13 cellular contexts compared by ENCODE assay signal in the genomic region with DNA sequence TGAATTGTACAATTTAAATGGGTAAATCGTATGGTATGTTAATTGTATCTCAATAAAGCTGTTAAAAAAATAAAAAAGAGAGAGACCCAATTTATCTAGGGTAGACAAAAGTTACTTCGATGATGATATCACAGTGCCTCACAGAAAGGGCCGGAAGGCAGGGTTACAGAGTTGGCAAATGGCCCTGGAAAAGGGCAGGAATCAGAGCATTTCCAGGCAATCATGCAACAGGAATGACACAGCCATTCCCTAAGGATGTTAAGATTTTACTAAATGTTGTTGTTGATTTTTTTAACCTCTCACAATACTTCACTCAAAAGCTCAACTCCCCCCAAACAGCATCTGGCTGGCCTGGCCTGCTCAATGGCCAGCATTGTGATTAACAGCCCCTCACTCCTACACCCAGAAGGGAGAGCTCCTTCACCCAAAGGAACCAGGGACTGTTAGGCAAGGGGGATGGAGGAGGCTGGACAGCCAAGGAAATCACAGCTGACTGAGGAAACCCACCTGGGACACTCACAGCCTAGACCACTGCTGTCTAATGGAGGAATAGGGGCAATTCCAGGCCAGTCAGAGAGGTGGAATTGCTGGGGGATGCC. TPM values are rescaled to one million over a fixed set of nuclear protein-coding genes. Genes with fewer than 3 reads are reported as not detected.
DNase-seq lines count a peak whose midpoint lies in the region; ATAC-seq, FAIRE-seq and TF ChIP-seq lines count a peak whose summit lies in the region.
"Had no signal": no experiment of that assay in that cellular context is flagged by ENCODE, and none has a peak within 500 bp of the region (broad histone marks: within the 10 kb centered on the region; RNA-seq: fewer than 3 reads in every experiment).

No MANE protein-coding gene starts in this region.

- peaks cover 2% of the 10 kb centered on the region for H3K36me3 ChIP-seq in brain microvascular endothelial cell (replicated peaks)
- no peaks in the 10 kb centered on the region for H3K36me3 ChIP-seq in kidney (ENCODE audit: control insufficient read depth in 1 of 2, insufficient read depth in 2 of 2, low read length in 2 of 2)
- H3K36me3 ChIP-seq in tibial artery: peaks cover 0 to 6% (median 5%) of the 10 kb centered on the region in 3 donors
- H3K36me3 ChIP-seq: WERI-Rb-1 had no signal

- DNase-seq in activated T-cell treated with anti-CD3 and anti-CD28 coated beads, Interleukin-2, amount 50 U/mL, for 72 hours: no peak
- DNase-seq in activated T-cell treated with anti-CD3 and anti-CD28 coated beads, Interleukin-2, amount 50 U/mL, for 48 hours: no peak
- DNase-seq in brain microvascular endothelial cell (peak; percentile 49), kidney (peak; percentile 79), tibial artery (peak in 1 of 2 donors; percentile 73), cerebellar cortex (ENCODE audit: low spot score) (no peak), amygdala (lab: John Stamatoyannopoulos, UW) (no peak)
- DNase-seq: NCI-H69, WERI-Rb-1 had no signal

- peaks cover 2 to 14% of the 10 kb centered on the region in 2 donors for H3K36me3 Mint-ChIP-seq in activated T-cell treated with anti-CD3 and anti-CD28 coated beads, Interleukin-2, amount 50 U/mL, for 72 hours (ENCODE audit: insufficient read depth in 2 of 2)

- H3K9me3 Mint-ChIP-seq in activated T-cell treated with anti-CD3 and anti-CD28 coated beads, Interleukin-2, amount 50 U/mL, for 72 hours: peaks cover 1 to 2% of the 10 kb centered on the region in 2 donors
- H3K9me3 Mint-ChIP-seq: central memory CD8-positive, alpha-beta T cell had no signal

- H3K27me3 ChIP-seq in brain microvascular endothelial cell (replicated peaks) (no peaks in the 10 kb centered on the region), tibial artery (no peaks in the 10 kb centered on the region)
- H3K27me3 ChIP-seq: BLaER1 had no signal

- H3K9me3 ChIP-seq in kidney (ENCODE audit: control insufficient read depth in 1 of 2, low read length in 2 of 2) (no peaks in the 10 kb centered on the region), tibial artery (no peaks in the 10 kb centered on the region)
- H3K9me3 ChIP-seq: BLaER1 had no signal

- no peak overlapping the region for H3K4me3 ChIP-seq in brain microvascular endothelial cell (ENCODE audit: low read depth, low read length)
- H3K4me3 ChIP-seq in kidney (ENCODE audit: low read length in 2 of 2): no peak overlapping the region
- no peak overlapping the region for H3K4me3 ChIP-seq in tibial artery
- H3K4me3 ChIP-seq: BLaER1 had no signal

- in situ Hi-C loops in brain microvascular endothelial cell (cut with HindIII; ENCODE audit: low pct_ligation_motif_present, low sequenced_read_pairs): no loop called here

- H3K4me3 Mint-ChIP-seq in activated T-cell treated with anti-CD3 and anti-CD28 coated beads, Interleukin-2, amount 50 U/mL, for 72 hours: no peak overlapping the region
- H3K4me3 Mint-ChIP-seq: central memory CD8-positive, alpha-beta T cell had no signal

- peaks cover 17 to 18% of the 10 kb centered on the region in 2 donors for H3K4me1 ChIP-seq in kidney (ENCODE audit: control insufficient read depth in 1 of 2, insufficient read depth in 1 of 2, low read depth in 1 of 2, low read length in 2 of 2)
- H3K4me1 ChIP-seq in tibial artery: peaks cover 0 to 33% (median 17%) of the 10 kb centered on the region in 4 donors

- TF ChIP-seq CTCF in brain microvascular endothelial cell (IDR thresholded peaks at IDR 0.05; ENCODE audit: low read depth, low read length, missing control alignments): no peak
- no peak for TF ChIP-seq CTCF in kidney (IDR thresholded peaks at IDR 0.05; ENCODE audit: borderline replicate concordance, extremely low read depth, insufficient read depth)
- no peak for TF ChIP-seq CTCF in tibial artery (IDR thresholded peaks at IDR 0.05)

- H3K4me1 Mint-ChIP-seq in activated T-cell treated with anti-CD3 and anti-CD28 coated beads, Interleukin-2, amount 50 U/mL, for 72 hours (ENCODE audit: low read depth): peaks cover 35% of the 10 kb centered on the region

- no peaks in the 10 kb centered on the region for H3K27me3 Mint-ChIP-seq in activated T-cell treated with anti-CD3 and anti-CD28 coated beads, Interleukin-2, amount 50 U/mL, for 72 hours (ENCODE audit: low read depth)
- H3K27me3 Mint-ChIP-seq: central memory CD8-positive, alpha-beta T cell had no signal

- H3K27ac Mint-ChIP-seq in activated T-cell treated with anti-CD3 and anti-CD28 coated beads, Interleukin-2, amount 50 U/mL, for 72 hours: peak overlapping the region; percentile 49

- H3K27ac ChIP-seq in brain microvascular endothelial cell (no peak overlapping the region), kidney (ENCODE audit: low read depth in 2 of 2, low read length in 2 of 2) (peak overlapping the region; percentile 68 to 80), tibial artery (peak overlapping the region; percentile 49 to 56)
- H3K27ac ChIP-seq: BLaER1, WERI-Rb-1 had no signal

- no peak for FAIRE-seq in kidney (lab: Jason Lieb, UNC)

- no peak overlapping the region for H3K9ac ChIP-seq in kidney (ENCODE audit: low read length in 2 of 2)
- H3K9ac ChIP-seq: BLaER1 had no signal

- no peak for ATAC-seq in activated T-cell treated with anti-CD3 and anti-CD28 coated beads, Interleukin-2, amount 50 U/mL, for 72 hours (replicated peaks in 1 of 2)
- no peak for ATAC-seq in HG03196 (IDR thresholded peaks at IDR 0.05; ENCODE audit: unreplicated experiment)
- ATAC-seq: left lobe of liver had no signal

- intact Hi-C loops in kidney (cut with DNase I) (no loop called here), tibial artery (cut with DNase I; ENCODE audit: low total_unique reads) (no loop called here)

RNA-seq across cellular contexts. Expression of a gene that starts 7.7 kb away (rescaled TPM):
- total RNA-seq in activated T-cell treated with anti-CD3 and anti-CD28 coated beads, Interleukin-2, amount 50 U/mL, for 72 hours: 100 to 1,000 TPM; 156 to 217 TPM
- 118 TPM for total RNA-seq in kidney
- 35.7 TPM for polyA plus RNA-seq in kidney (ENCODE audit: insufficient read depth, low read depth, low replicate concordance)

Comparison
In these comparisons a context has a peak if more than half of its experiments do, and no peak if none do; other contexts are left out.
1. DNase-seq: peak in brain microvascular endothelial cell (single experiment) and kidney (single experiment); none in activated T-cell treated with anti-CD3 and anti-CD28 coated beads, Interleukin-2, amount 50 U/mL, for 72 hours (0 of 2), activated T-cell treated with anti-CD3 and anti-CD28 coated beads, Interleukin-2, amount 50 U/mL, for 48 hours (0 of 2), cerebellar cortex (single experiment) and amygdala (0 of 56).